ENCODE assay signal across 11 cellular contexts in genomic region chr2:230134496-230135073, GRCh38.
DNase-seq lines count a peak whose midpoint lies in the region; ATAC-seq and TF ChIP-seq lines count a peak whose summit lies in the region.
"Had no signal": no experiment of that assay in that cellular context is flagged by ENCODE, and none has a peak within 500 bp of the region (broad histone marks: within the 10 kb centered on the region; RNA-seq: fewer than 3 reads in every experiment).

No MANE protein-coding gene starts in this region.

- no peak overlapping the region for H3K4me3 ChIP-seq in mammary epithelial cell (replicated peaks in 1 of 3; ENCODE audit: insufficient read depth in 1 of 3, low read depth in 2 of 3, low read length in 3 of 3)
- H3K4me3 ChIP-seq in psoas muscle = no peak overlapping the region
- H3K4me3 ChIP-seq: thoracic aorta had no signal

- BruUV-seq in mammary epithelial cell (replicated peaks; lab: Mats Ljungman, UMichigan) = no TSS peak

- in situ Hi-C loops in mammary epithelial cell (cut with MboI; ENCODE audit: low sequenced_read_pairs in 2 of 2) = no loop called here

- H3K4me1 ChIP-seq in mammary epithelial cell (ENCODE audit: insufficient read depth, low read length) (no peaks in the 10 kb centered on the region), psoas muscle (peaks cover 11% of the 10 kb centered on the region)

- intact Hi-C loops in mammary epithelial cell (cut with micrococcal nuclease) (no loop called here), psoas muscle (cut with DNase I) (no loop called here)

- no peaks in the 10 kb centered on the region for H3K27me3 ChIP-seq in mammary epithelial cell (ENCODE audit: insufficient read depth, low read length)
- no peaks in the 10 kb centered on the region for H3K27me3 ChIP-seq in psoas muscle (ENCODE audit: insufficient read depth in 3 of 3, low read length in 2 of 3)

- dilution Hi-C loops in mammary epithelial cell (cut with HindIII; ENCODE audit: low sequenced_read_pairs) = no loop called here

- H3K36me3 ChIP-seq in mammary epithelial cell (ENCODE audit: insufficient read depth, low read length) (no peaks in the 10 kb centered on the region), psoas muscle (ENCODE audit: insufficient read depth in 1 of 2, low read depth in 1 of 2) (no peaks in the 10 kb centered on the region)
- H3K36me3 ChIP-seq: thoracic aorta had no signal

- CTCF ChIA-PET in mammary epithelial cell (lab: Charles Lee; ENCODE audit: low non-redundant PET) = no interaction called here

- DNase-seq in NCI-H2107 treated with DMSO at 0.1 percent for 48 hours (lab: John Stamatoyannopoulos, UW; ENCODE audit: unreplicated experiment) = peak; percentile 13
- no peak for DNase-seq in NCI-H2107 (lab: John Stamatoyannopoulos, UW)
- DNase-seq in KG1 (lab: John Stamatoyannopoulos, UW) = peak; percentile 70
- peak; percentile 54 for DNase-seq in mammary epithelial cell
- no peak for DNase-seq in psoas muscle
- DNase-seq in CD1c-positive myeloid dendritic cell (ENCODE audit: extremely low spot score) = no peak
- DNase-seq in activated T-cell treated with anti-CD3 and anti-CD28 coated beads, Interleukin-2, amount 50 U/mL, for 48 hours = no peak
- DNase-seq in NCI-H345 treated with DMSO at 0.1 percent for 48 hours (lab: John Stamatoyannopoulos, UW; ENCODE audit: unreplicated experiment) = no peak
- DNase-seq: left cardiac atrium, NCI-H1092 treated with DMSO at 0.1 percent for 48 hours had no signal

- 90% methylated on average over 1 of the region's 1 CpG for WGBS in mammary epithelial cell (ENCODE audit: low coverage, missing lambda C conversion rate)
- 7 to 24% (median 19%) methylated on average over 1 of the region's 1 CpG for WGBS in psoas muscle, 3 donors

- no peak overlapping the region for H2AFZ ChIP-seq in mammary epithelial cell (ENCODE audit: low read depth, low read length)

- ATAC-seq in psoas muscle = peak; percentile 69 to 89 (median 84)

- H3K9me3 ChIP-seq in mammary epithelial cell (replicated peaks; ENCODE audit: insufficient read depth, low read length) (peaks cover 7% of the 10 kb centered on the region), psoas muscle (no peaks in the 10 kb centered on the region)

- no peak for TF ChIP-seq CTCF in mammary epithelial cell (conservative IDR thresholded peaks at IDR 0.05 in 1 of 2, IDR thresholded peaks at IDR 0.05 in 1 of 2; ENCODE audit: extremely low read depth in 1 of 2, insufficient read depth in 1 of 2, low read depth in 1 of 2, low read length in 2 of 2)
- no peak for TF ChIP-seq CTCF in psoas muscle (IDR thresholded peaks at IDR 0.05)

- no peaks in the 10 kb centered on the region for H4K20me1 ChIP-seq in mammary epithelial cell (ENCODE audit: insufficient read depth, low read length)

- H3K4me2 ChIP-seq in mammary epithelial cell (ENCODE audit: insufficient read depth, low read depth, low read length) = no peak overlapping the region

- no peak overlapping the region for H3K27ac ChIP-seq in mammary epithelial cell (ENCODE audit: insufficient read depth, low read depth, low read length)
- peak overlapping the region; percentile 41 for H3K27ac ChIP-seq in psoas muscle
- H3K27ac ChIP-seq: thoracic aorta had no signal

- H3K9ac ChIP-seq in mammary epithelial cell (ENCODE audit: insufficient read depth, low read length) = no peak overlapping the region

- H3K79me2 ChIP-seq in mammary epithelial cell (ENCODE audit: insufficient read depth, low read length) = no peaks in the 10 kb centered on the region

Comparison
In these comparisons a context has a peak if more than half of its experiments do, and no peak if none do; other contexts are left out.
1. DNase-seq: peak in NCI-H2107 treated with DMSO at 0.1 percent for 48 hours (single experiment), KG1 (single experiment) and mammary epithelial cell (single experiment); none in NCI-H2107 (single experiment), psoas muscle (0 of 2), CD1c-positive myeloid dendritic cell (single experiment), activated T-cell treated with anti-CD3 and anti-CD28 coated beads, Interleukin-2, amount 50 U/mL, for 48 hours (0 of 2) and NCI-H345 treated with DMSO at 0.1 percent for 48 hours (single experiment).